31 cellular contexts compared by ENCODE assay signal in the genomic region with DNA sequence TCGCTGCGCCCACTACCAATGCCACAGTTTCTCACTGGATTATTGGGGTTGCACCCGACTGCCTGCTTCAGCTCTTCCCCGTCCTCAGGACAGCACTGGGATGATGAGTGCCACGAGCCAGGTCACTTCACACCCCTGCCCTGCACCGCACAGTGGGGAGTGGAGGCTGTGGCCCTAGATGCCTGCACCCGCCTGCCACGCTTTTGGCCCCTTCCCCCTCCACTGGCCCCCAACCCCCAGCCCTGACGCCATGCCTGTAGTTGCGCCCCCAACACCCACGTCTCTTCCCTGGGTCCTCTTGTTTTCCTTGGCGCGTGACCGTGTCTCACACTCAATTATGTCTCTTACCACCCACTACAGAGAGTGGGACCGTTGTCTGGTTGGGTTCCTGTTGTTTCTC.
"Had no signal": no experiment of that assay in that cellular context is flagged by ENCODE, and none has a peak within 500 bp of the region (broad histone marks: within the 10 kb centered on the region; RNA-seq: fewer than 3 reads in every experiment).

No MANE protein-coding gene starts in this region.

- H3K27ac ChIP-seq: esophagus muscularis mucosa, foreskin keratinocyte, WERI-Rb-1 had no signal

- H3K36me3 Mint-ChIP-seq: activated CD4-positive, alpha-beta memory T cell treated with anti-CD3 and anti-CD28 coated beads for 36 hours; activated naive CD4-positive, alpha-beta T cell treated with anti-CD3 and anti-CD28 coated beads, Interleukin-2, amount 50 U/mL, for 72 hours; immature natural killer cell; mesothelial cell of epicardium; naive thymus-derived CD4-positive, alpha-beta T cell had no signal

- H3K36me3 ChIP-seq: esophagus muscularis mucosa, heart left ventricle, uterus, WERI-Rb-1 had no signal

- H3K27ac Mint-ChIP-seq: activated CD4-positive, alpha-beta memory T cell treated with anti-CD3 and anti-CD28 coated beads for 36 hours; activated CD4-positive, alpha-beta T cell treated with anti-CD3 and anti-CD28 coated beads, Interleukin-2, amount 10 ng/mL, durations not matched to agents 24 days and 14 days; activated naive CD4-positive, alpha-beta T cell treated with anti-CD3 and anti-CD28 coated beads, Interleukin-2, amount 50 U/mL, for 72 hours; activated T-helper 17 cell treated with anti-CD3 and anti-CD28 coated beads, Interleukin-2, amount 50 U/mL, for 72 hours; immature natural killer cell; mesothelial cell of epicardium; T-helper 1 cell treated with Interleukin-12 subunit alpha and Interleukin-12 subunit beta and Interleukin-4 antibody, amounts not matched to agents 30 μg/mL and 1 μg/mL, for 36 hours had no signal

- H3K27me3 ChIP-seq: esophagus muscularis mucosa, foreskin keratinocyte, heart left ventricle, uterus had no signal

- H3K4me1 ChIP-seq: foreskin keratinocyte had no signal

- ATAC-seq: activated CD4-positive, CD25-positive, alpha-beta regulatory T cell treated with anti-CD3 and anti-CD28 coated beads, Interleukin-2, amount 50 U/mL, for 24 hours; activated naive CD4-positive, alpha-beta T cell treated with anti-CD3 and anti-CD28 coated beads, Interleukin-2, amount 50 U/mL, for 72 hours; activated T-helper 17 cell treated with anti-CD3 and anti-CD28 coated beads, Interleukin-2, amount 50 U/mL, for 72 hours; foreskin keratinocyte; heart left ventricle; left colon; naive thymus-derived CD4-positive, alpha-beta T cell; sciatic nerve had no signal

- H3K4me3 ChIP-seq: esophagus muscularis mucosa, heart left ventricle, uterus had no signal

- H3K9me3 ChIP-seq: esophagus muscularis mucosa, heart left ventricle, uterus had no signal

- DNase-seq: activated CD4-positive, alpha-beta memory T cell treated with anti-CD3 and anti-CD28 coated beads for 36 hours; activated CD4-positive, alpha-beta T cell treated with anti-CD3 and anti-CD28 coated beads, Interleukin-2, amount 10 ng/mL, durations not matched to agents 24 days and 14 days; activated CD8-positive, alpha-beta memory T cell treated with anti-CD3 and anti-CD28 coated beads, Interleukin-2, amount 50 U/mL, for 4 hours; activated gamma-delta T cell treated with Interleukin-2 at 50 U/mL for 16 hours; activated T-cell treated with anti-CD3 and anti-CD28 coated beads, Interleukin-2, amount 50 U/mL, for 1 hour; dermis blood vessel endothelial cell; effector CD4-positive, alpha-beta T cell; foreskin keratinocyte; hypothalamus; immature natural killer cell; kidney; left colon; mammary epithelial cell; naive thymus-derived CD4-positive, alpha-beta T cell; stimulated activated CD4-positive, alpha-beta T cell treated with anti-CD3 and anti-CD28 coated beads, Interleukin-15, amount 100 ng/mL, for 24 hours; stimulated activated CD4-positive, alpha-beta T cell treated with anti-CD3 and anti-CD28 coated beads, Interleukin-2, amount 100 ng/mL, for 24 hours; stimulated activated naive CD4-positive, alpha-beta T cell treated with Interleukin-2 at 50 U/mL for 16 hours; SW 1271; T-helper 9 cell; trophoblast cell; uterus; WERI-Rb-1 had no signal

- H3K9me3 Mint-ChIP-seq: activated CD4-positive, alpha-beta memory T cell treated with anti-CD3 and anti-CD28 coated beads for 36 hours; activated CD4-positive, alpha-beta T cell treated with anti-CD3 and anti-CD28 coated beads, Interleukin-2, amount 10 ng/mL, durations not matched to agents 24 days and 14 days; activated naive CD4-positive, alpha-beta T cell treated with anti-CD3 and anti-CD28 coated beads, Interleukin-2, amount 50 U/mL, for 72 hours; activated T-helper 17 cell treated with anti-CD3 and anti-CD28 coated beads, Interleukin-2, amount 50 U/mL, for 72 hours; immature natural killer cell; mesothelial cell of epicardium; naive thymus-derived CD4-positive, alpha-beta T cell; T-helper 1 cell treated with Interleukin-12 subunit alpha and Interleukin-12 subunit beta and Interleukin-4 antibody, amounts not matched to agents 30 μg/mL and 1 μg/mL, for 36 hours had no signal

- H3K4me1 Mint-ChIP-seq: activated T-helper 17 cell treated with anti-CD3 and anti-CD28 coated beads, Interleukin-2, amount 50 U/mL, for 72 hours; immature natural killer cell had no signal

- H3K4me3 Mint-ChIP-seq: activated CD4-positive, alpha-beta memory T cell treated with anti-CD3 and anti-CD28 coated beads for 36 hours; activated CD4-positive, alpha-beta T cell treated with anti-CD3 and anti-CD28 coated beads, Interleukin-2, amount 10 ng/mL, durations not matched to agents 24 days and 14 days; activated T-helper 17 cell treated with anti-CD3 and anti-CD28 coated beads, Interleukin-2, amount 50 U/mL, for 72 hours; immature natural killer cell; mesothelial cell of epicardium; naive thymus-derived CD4-positive, alpha-beta T cell; T-helper 1 cell treated with Interleukin-12 subunit alpha and Interleukin-12 subunit beta and Interleukin-4 antibody, amounts not matched to agents 30 μg/mL and 1 μg/mL, for 36 hours had no signal

- H3K27me3 Mint-ChIP-seq: activated CD4-positive, alpha-beta T cell treated with anti-CD3 and anti-CD28 coated beads, Interleukin-2, amount 10 ng/mL, durations not matched to agents 24 days and 14 days; progenitor cell of endocrine pancreas had no signal
